9 cellular contexts compared by ENCODE assay signal in genomic region chr3:181176610-181177009, GRCh38.
DNase-seq lines count a peak whose midpoint lies in the region; ATAC-seq and TF ChIP-seq lines count a peak whose summit lies in the region.
"Had no signal": no experiment of that assay in that cellular context is flagged by ENCODE, and none has a peak within 500 bp of the region (broad histone marks: within the 10 kb centered on the region; RNA-seq: fewer than 3 reads in every experiment).

No MANE protein-coding gene starts in this region.

- TF ChIP-seq CTCF in brain microvascular endothelial cell (IDR thresholded peaks at IDR 0.05; ENCODE audit: low read depth, low read length, missing control alignments) = peak; percentile 64
- peak; percentile 58 for TF ChIP-seq CTCF in kidney epithelial cell (IDR thresholded peaks at IDR 0.05; ENCODE audit: insufficient read depth, low read length, poor library complexity, severe bottlenecking)

- H3K27me3 ChIP-seq in brain microvascular endothelial cell (replicated peaks) = no peaks in the 10 kb centered on the region
- no peaks in the 10 kb centered on the region for H3K27me3 ChIP-seq in kidney epithelial cell (ENCODE audit: control insufficient read depth, insufficient read depth, low read length)
- H3K27me3 ChIP-seq: BLaER1 treated with 17β-estradiol and CSF1 and Interleukin-3, amounts not matched to agents 10 nM and 100 nM had no signal

- DNase-seq in SIG-M5 treated with dmso at 0.1 percent for 504 hours (lab: John Stamatoyannopoulos, UW; ENCODE audit: unreplicated experiment) (peak; percentile 60), SIG-M5 (lab: John Stamatoyannopoulos, UW) (no peak), OCI-M1 (lab: John Stamatoyannopoulos, UW) (peak; percentile 72), brain microvascular endothelial cell (peak; percentile 52), kidney epithelial cell (ENCODE audit: low read depth) (peak; percentile 2)
- peak; percentile 38 for DNase-seq in Jurkat, Clone E6-1 (ENCODE audit: low read depth, low spot score)
- peak; percentile 11 to 29 for DNase-seq in stimulated activated CD4-positive, alpha-beta T cell treated with anti-CD3 and anti-CD28 coated beads, Interleukin-4, amount 100 ng/mL, for 48 hours (ENCODE audit: low read depth in 2 of 2)

- ATAC-seq in HG03039 (IDR thresholded peaks at IDR 0.05; ENCODE audit: unreplicated experiment) = no peak

- H3K36me3 ChIP-seq in brain microvascular endothelial cell (replicated peaks) (no peaks in the 10 kb centered on the region), kidney epithelial cell (ENCODE audit: control insufficient read depth, insufficient read depth, low read length) (no peaks in the 10 kb centered on the region)
- H3K36me3 ChIP-seq: BLaER1 treated with 17β-estradiol and CSF1 and Interleukin-3, amounts not matched to agents 10 nM and 100 nM had no signal

- H3K27ac ChIP-seq in brain microvascular endothelial cell = no peak overlapping the region
- H3K27ac ChIP-seq: BLaER1 treated with 17β-estradiol and CSF1 and Interleukin-3, amounts not matched to agents 10 nM and 100 nM had no signal

- in situ Hi-C loops in brain microvascular endothelial cell (cut with HindIII; ENCODE audit: low pct_ligation_motif_present, low sequenced_read_pairs) = no loop called here

- H3K4me3 ChIP-seq in Jurkat, Clone E6-1 (ENCODE audit: low read length) = no peak overlapping the region
- H3K4me3 ChIP-seq in brain microvascular endothelial cell (ENCODE audit: low read depth, low read length) (no peak overlapping the region), kidney epithelial cell (ENCODE audit: low read depth, low read length) (no peak overlapping the region)
- H3K4me3 ChIP-seq: BLaER1 treated with 17β-estradiol and CSF1 and Interleukin-3, amounts not matched to agents 10 nM and 100 nM had no signal
